ENCODE assay signal across 8 cellular contexts in the genomic region with DNA sequence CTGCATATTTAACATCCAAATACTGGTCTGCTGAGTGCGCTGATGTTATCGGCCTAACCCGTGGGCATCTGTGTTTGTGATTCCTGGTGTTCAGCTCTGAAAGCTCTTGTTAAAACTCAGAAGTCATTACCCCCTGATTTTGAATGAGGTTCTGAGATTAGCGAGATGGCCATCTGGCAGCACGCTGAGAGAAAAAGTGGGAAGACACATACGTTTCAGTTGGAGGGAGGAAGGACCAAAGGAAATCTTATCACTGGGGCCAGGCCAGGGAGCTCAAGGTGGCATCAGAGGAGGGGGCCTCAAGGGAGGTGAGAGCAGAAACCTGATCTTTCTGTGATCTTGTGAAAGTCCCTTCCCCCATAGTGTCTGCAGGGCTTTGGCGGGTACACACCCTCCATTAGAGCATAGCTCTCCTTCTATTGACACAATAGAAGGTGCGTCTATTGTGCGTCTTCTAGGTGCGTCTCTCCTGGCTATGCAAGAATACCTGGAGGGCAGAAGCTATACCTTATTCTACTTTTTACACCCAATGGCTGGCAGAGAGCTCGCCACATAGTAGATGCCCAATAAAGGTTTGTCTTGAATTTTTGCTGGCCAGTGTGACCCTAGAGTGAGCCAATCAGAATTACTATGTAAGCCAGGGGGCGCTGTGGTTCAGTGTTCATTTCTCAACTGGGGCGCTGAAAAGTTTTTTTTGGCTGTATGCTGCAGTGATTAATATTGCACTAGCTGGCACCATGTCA.
DNase-seq lines count a peak whose midpoint lies in the region; ATAC-seq, FAIRE-seq and TF ChIP-seq lines count a peak whose summit lies in the region.

No MANE protein-coding gene starts in this region.

- no peak overlapping the region for H3K27ac ChIP-seq in PC-3 (ENCODE audit: low read length)
- no peak overlapping the region for H3K27ac ChIP-seq in aorta (ENCODE audit: low read depth in 1 of 2, low read length in 2 of 2)

- TF ChIP-seq CTCF in PC-3 (conservative IDR thresholded peaks at IDR 0.05; ENCODE audit: low read depth, low read length), result peak; percentile 85

- FAIRE-seq in GM19239 (lab: Jason Lieb, UNC), result peak; percentile 4

- H3K9me3 ChIP-seq in PC-3 (ENCODE audit: low read length), result no peaks in the 10 kb centered on the region
- no peaks in the 10 kb centered on the region for H3K9me3 ChIP-seq in aorta (ENCODE audit: control insufficient read depth, low read length)

- CTCF ChIA-PET in PC-3 (lab: Charles Lee), result interaction anchor here (0.6 to 1.7 kb wide), 8 partner anchors 17 to 204 kb away, joined by 3 to 8 read pairs (median 3); no protein-coding TSS in a partner anchor

- no TSS peak for BruUV-seq in PC-3 (replicated peaks; lab: Mats Ljungman, UMichigan)

- H3K4me1 ChIP-seq in PC-3 (ENCODE audit: insufficient read depth, low read length) (peaks cover 9% of the 10 kb centered on the region), aorta (ENCODE audit: control insufficient read depth in 1 of 2, insufficient read depth in 2 of 2, low read length in 2 of 2) (peaks cover 0 to 2% of the 10 kb centered on the region in 2 donors)

- H3K79me2 ChIP-seq in PC-3 (ENCODE audit: low read length), result no peaks in the 10 kb centered on the region

- H3K27me3 ChIP-seq in PC-3 (ENCODE audit: low read length) (no peaks in the 10 kb centered on the region), aorta (ENCODE audit: control insufficient read depth in 1 of 2, insufficient read depth in 2 of 2, low read length in 1 of 2) (no peaks in the 10 kb centered on the region)

- H4K20me1 ChIP-seq in PC-3 (ENCODE audit: low read length), result no peaks in the 10 kb centered on the region

- peak; percentile 34 for DNase-seq in GM19239 (ENCODE audit: insufficient read length, low spot score)
- DNase-seq in PC-3, result peak; percentile 73
- peak; percentile 20 for DNase-seq in activated gamma-delta T cell treated with anti-CD3 and anti-CD28 coated beads, Interleukin-2, amount 50 U/mL, for 16 hours (ENCODE audit: low read depth)
- peak; percentile 28 for DNase-seq in hepatic stellate cell (ENCODE audit: low spot score)
- DNase-seq in stimulated activated CD4-positive, alpha-beta T cell treated with anti-CD3 and anti-CD28 coated beads, Interleukin-4, amount 100 ng/mL, for 4 hours, result peak; percentile 35 to 47
- no peak for DNase-seq in MV-4-11 (lab: John Stamatoyannopoulos, UW)
- no peak for DNase-seq in aorta

- no peak overlapping the region for H2AFZ ChIP-seq in PC-3 (ENCODE audit: low read length)

- intact Hi-C loops in PC-3 (cut with micrococcal nuclease) (loop anchor here (1.0 kb wide), 2 partner anchors 152 to 156 kb away; no protein-coding TSS in a partner anchor), aorta (cut with DNase I) (no loop called here)

- H3K4me2 ChIP-seq in PC-3 (ENCODE audit: low read length), result no peak overlapping the region

- no peaks in the 10 kb centered on the region for H3K9me2 ChIP-seq in PC-3 (replicated peaks; ENCODE audit: low read length)

- POLR2A ChIA-PET in PC-3 (lab: Charles Lee; ENCODE audit: unreplicated experiment), result no interaction called here

- no peak overlapping the region for H3K9ac ChIP-seq in PC-3 (ENCODE audit: low read length)

- 79% methylated on average over 13 of the region's 13 CpGs for whole genome bisulfite sequencing in aorta, 2 donors

- ATAC-seq in PC-3 (peak; percentile 60), HG03460 (IDR thresholded peaks at IDR 0.05; ENCODE audit: unreplicated experiment) (no peak), aorta (ENCODE audit: low FRiP score) (no peak)

- H3F3A ChIP-seq in PC-3 (ENCODE audit: low read length, unreplicated experiment), result no peaks in the 10 kb centered on the region

- H3K36me3 ChIP-seq in PC-3 (ENCODE audit: low read depth, low read length) (no peaks in the 10 kb centered on the region), aorta (ENCODE audit: control insufficient read depth in 1 of 2, insufficient read depth in 2 of 2, low read length in 1 of 2) (no peaks in the 10 kb centered on the region)

- H3K4me3 ChIP-seq in PC-3 (ENCODE audit: low read length), result no peak overlapping the region
- H3K4me3 ChIP-seq in aorta (ENCODE audit: low read length in 2 of 2), result no peak overlapping the region

Comparison
In these comparisons a context has a peak if more than half of its experiments do, and no peak if none do; other contexts are left out.
1. DNase-seq: peak in GM19239 (single experiment), PC-3 (single experiment), activated gamma-delta T cell treated with anti-CD3 and anti-CD28 coated beads, Interleukin-2, amount 50 U/mL, for 16 hours (single experiment), hepatic stellate cell (single experiment) and stimulated activated CD4-positive, alpha-beta T cell treated with anti-CD3 and anti-CD28 coated beads, Interleukin-4, amount 100 ng/mL, for 4 hours (2 of 2); none in MV-4-11 (single experiment) and aorta (0 of 2).